In genomic region chr6:26118999-26119398, GRCh38 we compare ENCODE assay signal across 13 cellular contexts. TPM values are rescaled to one million over a fixed set of nuclear protein-coding genes. Genes with fewer than 3 reads are reported as not detected.
A peak's percentile ranks its signal among the peaks of the same experiment; 100 is the strongest.
DNase-seq lines count a peak whose midpoint lies in the region; ATAC-seq and TF ChIP-seq lines count a peak whose summit lies in the region.
"Had no signal": no experiment of that assay in that cellular context is flagged by ENCODE, and none has a peak within 500 bp of the region (broad histone marks: within the 10 kb centered on the region; RNA-seq: fewer than 3 reads in every experiment).

No MANE protein-coding gene starts in this region.

- H3K9me3 Mint-ChIP-seq in activated T-cell treated with anti-CD3 and anti-CD28 coated beads, Interleukin-2, amount 50 U/mL, for 4 hours = no peaks in the 10 kb centered on the region
- H3K9me3 Mint-ChIP-seq: stimulated activated naive CD8-positive, alpha-beta T cell treated with anti-CD3 and anti-CD28 coated beads, Interleukin-15, Interleukin-2, amounts not matched to agents 100 ng/mL and 50 ng/mL, for 24 hours had no signal

- H3F3A ChIP-seq in SU-DHL-6 (ENCODE audit: insufficient read depth) = peaks cover 18% of the 10 kb centered on the region
- H3F3A ChIP-seq in MM.1S (ENCODE audit: insufficient read depth, low read length) = peaks cover 19% of the 10 kb centered on the region

- DNase-seq in Caki2 (ENCODE audit: low read depth) = peak; percentile 87
- peak; percentile 33 for DNase-seq in NB4 (ENCODE audit: low read depth)
- peak; percentile 81 for DNase-seq in kidney tubule cell (ENCODE audit: low spot score)
- no peak for DNase-seq in NCI-H2171 treated with DMSO at 0.1 percent for 48 hours (lab: John Stamatoyannopoulos, UW)
- DNase-seq in MM.1S = no peak
- no peak for DNase-seq in GM03348 (ENCODE audit: low spot score)
- no peak for DNase-seq in activated T-cell treated with anti-CD3 and anti-CD28 coated beads, Interleukin-2, amount 50 U/mL, for 4 hours
- DNase-seq: CD4-positive, alpha-beta memory T cell; islet precursor cell; NCI-H524; stimulated activated CD4-positive, alpha-beta T cell treated with anti-CD3 and anti-CD28 coated beads, Interleukin-1b, Interleukin-23, amount 100 ng/mL, for 48 hours had no signal

- H3K9me3 ChIP-seq in SU-DHL-6 (ENCODE audit: insufficient read depth, low read length) (no peaks in the 10 kb centered on the region), MM.1S (replicated peaks; ENCODE audit: insufficient read depth, low read length) (no peaks in the 10 kb centered on the region)

- no peak overlapping the region for H3K9ac ChIP-seq in SU-DHL-6 (ENCODE audit: low read length)
- no peak overlapping the region for H3K9ac ChIP-seq in MM.1S (ENCODE audit: low read length)

- TF ChIP-seq CTCF in NB4 (IDR thresholded peaks at IDR 0.05; ENCODE audit: low read depth, low read length) (no peak), SU-DHL-6 (IDR thresholded peaks at IDR 0.05; ENCODE audit: insufficient read depth, low read length, poor library complexity, severe bottlenecking) (no peak), MM.1S (IDR thresholded peaks at IDR 0.05; ENCODE audit: low read length) (no peak)

- no peaks in the 10 kb centered on the region for H4K20me1 ChIP-seq in SU-DHL-6 (ENCODE audit: low read depth, low read length)
- no peaks in the 10 kb centered on the region for H4K20me1 ChIP-seq in MM.1S (ENCODE audit: insufficient read depth, low read length)

- no peak overlapping the region for H3K4me2 ChIP-seq in SU-DHL-6 (ENCODE audit: low read depth, low read length, poor library complexity, severe bottlenecking)
- H3K4me2 ChIP-seq in MM.1S (ENCODE audit: low read depth, low read length) = no peak overlapping the region

- H3K27me3 Mint-ChIP-seq in activated T-cell treated with anti-CD3 and anti-CD28 coated beads, Interleukin-2, amount 50 U/mL, for 4 hours (ENCODE audit: low read depth) = no peaks in the 10 kb centered on the region

- in situ Hi-C loops in Caki2 (cut with HindIII; ENCODE audit: low pct_unique_long_range_greater_than_20kb, low sequenced_read_pairs) = no loop called here

- H2AFZ ChIP-seq in SU-DHL-6 (ENCODE audit: low read depth, low read length, severe bottlenecking) = peak overlapping the region; percentile 10
- no peak overlapping the region for H2AFZ ChIP-seq in MM.1S (ENCODE audit: low read length)

- H3K4me3 Mint-ChIP-seq in activated T-cell treated with anti-CD3 and anti-CD28 coated beads, Interleukin-2, amount 50 U/mL, for 4 hours = no peak overlapping the region
- H3K4me3 Mint-ChIP-seq: CD4-positive, alpha-beta memory T cell; stimulated activated naive CD8-positive, alpha-beta T cell treated with anti-CD3 and anti-CD28 coated beads, Interleukin-15, Interleukin-2, amounts not matched to agents 100 ng/mL and 50 ng/mL, for 24 hours had no signal

- no peak for ATAC-seq in activated T-cell treated with anti-CD3 and anti-CD28 coated beads, Interleukin-2, amount 50 U/mL, for 4 hours

- TF ChIP-seq POLR2A in NB4 (IDR thresholded peaks at IDR 0.05; ENCODE audit: extremely low read depth, insufficient read length) = no peak

- H3K27me3 ChIP-seq in SU-DHL-6 (ENCODE audit: low read length) (no peaks in the 10 kb centered on the region), MM.1S (replicated peaks; ENCODE audit: insufficient read depth, low read length) (no peaks in the 10 kb centered on the region)

- H3K79me2 ChIP-seq in SU-DHL-6 (ENCODE audit: insufficient read depth, low read length) = no peaks in the 10 kb centered on the region
- H3K79me2 ChIP-seq in MM.1S (ENCODE audit: low read length) = no peaks in the 10 kb centered on the region

- H3K36me3 ChIP-seq in SU-DHL-6 (ENCODE audit: low read length) (no peaks in the 10 kb centered on the region), MM.1S (replicated peaks; ENCODE audit: insufficient read depth, low read length) (no peaks in the 10 kb centered on the region)

- H3K4me3 ChIP-seq in NB4 (ENCODE audit: low read depth, low read length) (no peak overlapping the region), SU-DHL-6 (ENCODE audit: insufficient read depth, low read length, poor library complexity, severe bottlenecking) (no peak overlapping the region), MM.1S (ENCODE audit: low read length) (no peak overlapping the region)

- H3K4me1 ChIP-seq in MM.1S (ENCODE audit: low read length) = peaks cover 14% of the 10 kb centered on the region

- H3K36me3 Mint-ChIP-seq in activated T-cell treated with anti-CD3 and anti-CD28 coated beads, Interleukin-2, amount 50 U/mL, for 4 hours (ENCODE audit: insufficient read depth) = peaks cover 2% of the 10 kb centered on the region

- H3K27ac ChIP-seq in SU-DHL-6 (ENCODE audit: low read depth, low read length) = no peak overlapping the region
- H3K27ac ChIP-seq in MM.1S (ENCODE audit: low read length) = no peak overlapping the region

- H3K9me2 ChIP-seq in SU-DHL-6 (replicated peaks; ENCODE audit: insufficient read depth, low read length) (no peaks in the 10 kb centered on the region), MM.1S (replicated peaks; ENCODE audit: insufficient read depth, low read length) (no peaks in the 10 kb centered on the region)

- H3K4me1 Mint-ChIP-seq in activated T-cell treated with anti-CD3 and anti-CD28 coated beads, Interleukin-2, amount 50 U/mL, for 4 hours (ENCODE audit: low read depth) = peaks cover 19% of the 10 kb centered on the region

RNA-seq across cellular contexts. Expression of gene HFE, which starts 31.8 kb away (rescaled TPM):
- total RNA-seq in Caki2 (2014; rRNA removed; shearing (Covaris generic); ENCODE audit: low replicate concordance) = 27.3 and 32.5 TPM in 2 replicates
- total RNA-seq in activated T-cell treated with anti-CD3 and anti-CD28 coated beads, Interleukin-2, amount 50 U/mL, for 4 hours = under 1 TPM in 1 of 3 donors, not detected in 2; 0.28 TPM

Comparison
In these comparisons a context has a peak if more than half of its experiments do, and no peak if none do; other contexts are left out.
1. DNase-seq: peak in Caki2 (single experiment), NB4 (single experiment) and kidney tubule cell (single experiment); none in NCI-H2171 treated with DMSO at 0.1 percent for 48 hours (single experiment), MM.1S (single experiment), GM03348 (single experiment) and activated T-cell treated with anti-CD3 and anti-CD28 coated beads, Interleukin-2, amount 50 U/mL, for 4 hours (single experiment).
2. RNA of gene HFE, which starts 31.8 kb away (total RNA-seq): 27.3 to 32.5 TPM in Caki2; 0.28 TPM in activated T-cell treated with anti-CD3 and anti-CD28 coated beads, Interleukin-2, amount 50 U/mL, for 4 hours; every median in the first group is over 10 times any median in the second.